In genomic region chr1:96955307-96956012, GRCh38 we compare ENCODE assay signal across 1 cellular context.
A peak's percentile ranks its signal among the peaks of the same experiment; 100 is the strongest.
TF ChIP-seq lines count a peak whose summit lies in the region.

No MANE protein-coding gene starts in this region.

TF ChIP-seq in GM12878, 131 proteins besides CTCF, POLR2A, EP300 and RAD21 (continued from another document):
- TF ChIP-seq ATF2 (IDR thresholded peaks at IDR 0.05; ENCODE audit: low read length) = no peak
- peak; percentile 74; the same call in 1 of the 2 replicates for TF ChIP-seq ZNF217 (IDR thresholded peaks at IDR 0.05)
- TF ChIP-seq NKRF (conservative IDR thresholded peaks at IDR 0.05) = no peak
- peak; percentile 33; the same call in 1 of the 2 replicates for TF ChIP-seq DPF2 (IDR thresholded peaks at IDR 0.05)
- TF ChIP-seq RELB (IDR thresholded peaks at IDR 0.05; ENCODE audit: low read depth) = no peak; the same call in 1 of the 2 replicates
- TF ChIP-seq MTA2 (IDR thresholded peaks at IDR 0.05; ENCODE audit: low read depth) = peak; percentile 91
- TF ChIP-seq PAX8 (IDR thresholded peaks at IDR 0.05) = no peak
- TF ChIP-seq SPI1 (IDR thresholded peaks at IDR 0.05; ENCODE audit: borderline replicate concordance, insufficient read depth, low read depth, low read length) = no peak
- 0 out of 2 replicates have a peak, but pooled peaks have one; percentile 25 for TF ChIP-seq PKNOX1 (IDR thresholded peaks at IDR 0.05)
- no peak for TF ChIP-seq SUPT20H (IDR thresholded peaks at IDR 0.05; ENCODE audit: borderline replicate concordance, control insufficient read depth, low read depth, low read length)
- no peak for TF ChIP-seq SMC3 (IDR thresholded peaks at IDR 0.05; ENCODE audit: borderline replicate concordance, low read length)
- no peak for TF ChIP-seq STAT1 (conservative IDR thresholded peaks at IDR 0.05)
- TF ChIP-seq NRF1 (conservative IDR thresholded peaks at IDR 0.05; ENCODE audit: low read depth, low read length) = no peak
- no peak for TF ChIP-seq ZBED1 (IDR thresholded peaks at IDR 0.05; ENCODE audit: borderline replicate concordance)
- no peak for TF ChIP-seq MYB (IDR thresholded peaks at IDR 0.05; ENCODE audit: borderline replicate concordance, low read depth, low read length)
- TF ChIP-seq IKZF2 (IDR thresholded peaks at IDR 0.05) = 0 out of 4 replicates have a peak, but pooled peaks of 1 of the 2 experiments have one; percentile 18
